Comparison of ENCODE assay signal across 8 cellular contexts in the genomic region with DNA sequence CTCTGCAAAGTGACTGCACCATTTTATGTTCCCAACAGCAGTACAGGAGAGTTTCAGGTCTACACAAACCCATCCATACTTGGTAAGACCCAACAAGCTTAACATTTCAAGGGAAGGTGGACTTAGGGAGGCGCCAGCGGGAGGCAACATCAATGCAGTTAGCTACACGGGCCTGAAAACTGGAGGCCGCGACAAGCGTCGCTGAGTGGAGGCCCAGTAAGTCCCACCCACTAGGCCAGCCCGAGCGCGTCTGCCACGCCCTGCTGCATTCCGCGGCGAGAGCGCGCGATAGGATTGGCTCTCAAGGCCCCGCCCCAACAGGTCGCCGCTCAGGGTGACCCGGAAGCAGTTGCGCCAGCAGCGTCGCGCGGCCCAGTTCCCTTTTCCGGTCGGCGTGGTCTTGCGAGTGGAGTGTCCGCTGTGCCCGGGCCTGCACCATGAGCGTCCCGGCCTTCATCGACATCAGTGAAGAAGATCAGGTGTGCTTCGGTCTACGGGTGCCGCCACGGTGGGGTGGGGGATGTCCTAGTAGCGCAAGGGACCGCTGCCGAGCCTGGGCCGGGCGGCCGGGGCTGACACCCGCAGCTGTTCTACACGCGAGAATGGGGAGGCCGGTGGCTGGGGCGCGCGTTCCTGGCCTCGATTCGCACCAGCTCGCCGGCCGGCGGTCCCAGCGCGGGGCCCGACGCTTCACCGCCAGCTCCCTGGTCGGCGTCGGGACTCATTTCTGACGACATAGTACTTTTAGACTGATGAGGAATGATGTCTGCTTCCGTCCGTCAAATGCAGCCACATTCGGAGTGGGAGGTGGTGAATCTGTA. TPM values are rescaled to one million over a fixed set of nuclear protein-coding genes. Genes with fewer than 3 reads are reported as not detected.
DNase-seq lines count a peak whose midpoint lies in the region; ATAC-seq and TF ChIP-seq lines count a peak whose summit lies in the region.

A gene (plus strand): TSS at position 381 of the 821 bp plus-strand sequence. CDS start 57 bp downstream, at position 438.

- H3K27ac ChIP-seq in parathyroid adenoma: peak within 1 kb of the TSS; percentile 57
- H3K27ac ChIP-seq in tibial nerve: peak within 1 kb of the TSS; percentile 27 to 88 (median 86)

- DNase-seq in GM12864 (ENCODE audit: low read depth) (peak; percentile 93), NCI-H1417 (lab: John Stamatoyannopoulos, UW) (peak; percentile 95 to 98 (median 96)), SW 1271 (lab: John Stamatoyannopoulos, UW) (peak; percentile 80 to 95), Right ventricle myocardium superior (peak; percentile 99), tibial nerve (ENCODE audit: low spot score in 2 of 2) (peak; percentile 92 to 93)
- DNase-seq in activated naive CD8-positive, alpha-beta T cell treated with anti-CD3 and anti-CD28 coated beads, Interleukin-2, amount 50 U/mL, for 16 hours (ENCODE audit: low read depth, low spot score): peak; percentile 93

- peak; percentile 76 to 86 for TF ChIP-seq EP300 in tibial nerve (IDR thresholded peaks at IDR 0.05)

- no peak within 1 kb of the TSS for H3K9ac ChIP-seq in parathyroid adenoma

- TF ChIP-seq CTCF in GM12864 (IDR thresholded peaks at IDR 0.05; ENCODE audit: low read depth, low read length, missing control alignments): no peak
- TF ChIP-seq CTCF in parathyroid adenoma (IDR thresholded peaks at IDR 0.05): no peak
- TF ChIP-seq CTCF in tibial nerve (IDR thresholded peaks at IDR 0.05): peak in 1 of 5 experiments; percentile 23

- H3K9me3 ChIP-seq in parathyroid adenoma (ENCODE audit: control insufficient read depth, low read length) (no peaks in the 10 kb centered on the region), tibial nerve (no peaks in the 10 kb centered on the region)

- H3K4me3 ChIP-seq in GM12864 (ENCODE audit: low read depth, low read length) (peak within 1 kb of the TSS; percentile 96), parathyroid adenoma (ENCODE audit: low read depth, low read length) (peak within 1 kb of the TSS; percentile 67), tibial nerve (peak within 1 kb of the TSS; percentile 60 to 93 (median 80))

- H3K4me1 ChIP-seq in parathyroid adenoma (peaks cover 4% of the 10 kb centered on the region), tibial nerve (peaks cover 0 to 30% (median 23%) of the 10 kb centered on the region in 4 donors)

- H3K36me3 ChIP-seq in parathyroid adenoma (ENCODE audit: control insufficient read depth, insufficient read depth, low read length): no peaks in the 10 kb centered on the region
- peaks cover 0 to 4% (median under 1%) of the 10 kb centered on the region in 3 donors for H3K36me3 ChIP-seq in tibial nerve

- H3K4me2 ChIP-seq in parathyroid adenoma (ENCODE audit: low read length): peak within 1 kb of the TSS; percentile 68

- ATAC-seq in HG02759 (IDR thresholded peaks at IDR 0.05; ENCODE audit: unreplicated experiment) (peak; percentile 98), Right ventricle myocardium superior (ENCODE audit: poor library complexity) (peak; percentile 100)

- H3K79me2 ChIP-seq in parathyroid adenoma: no peaks in the 10 kb centered on the region

- peak in 1 of 2 donors; percentile 58 for TF ChIP-seq POLR2A in tibial nerve (IDR thresholded peaks at IDR 0.05)

- H3K27me3 ChIP-seq in parathyroid adenoma (ENCODE audit: control insufficient read depth, insufficient read depth, low read length) (no peaks in the 10 kb centered on the region), tibial nerve (no peaks in the 10 kb centered on the region)

- intact Hi-C loops in Right ventricle myocardium superior (cut with DNase I): no loop called here

- whole genome bisulfite sequencing in tibial nerve, 2 donors: 1% methylated on average over 28 to 68 of the region's 70 CpGs

- peak within 1 kb of the TSS; percentile 84 for H2AFZ ChIP-seq in parathyroid adenoma

RNA-seq across cellular contexts. Expression of the gene that starts here (rescaled TPM):
- 182 TPM for total RNA-seq in Right ventricle myocardium superior
- 100 to 1,000 TPM; 163 to 257 (median 177) TPM for total RNA-seq in tibial nerve

Comparison
In these comparisons a context has a peak if more than half of its experiments do, and no peak if none do; other contexts are left out.
1. Peak in every context shown above with its lines: DNase-seq, ATAC-seq, H3K4me3 ChIP-seq and H3K27ac ChIP-seq.